1 cellular context compared by ENCODE assay signal in genomic region chr7:15612205-15612604, GRCh38.
TF ChIP-seq lines count a peak whose summit lies in the region.

No MANE protein-coding gene starts in this region.

TF ChIP-seq in H1, 55 proteins besides CTCF, POLR2A, EP300 and RAD21:
- TF ChIP-seq JUND (IDR thresholded peaks at IDR 0.05; ENCODE audit: low read length), result no peak
- TF ChIP-seq RXRA (IDR thresholded peaks at IDR 0.05; ENCODE audit: insufficient read depth, low read depth, low read length), result no peak
- TF ChIP-seq CBX5 (IDR thresholded peaks at IDR 0.05; ENCODE audit: low read depth, low read length), result no peak
- no peak for TF ChIP-seq EZH2 (IDR thresholded peaks at IDR 0.05; ENCODE audit: low read depth, low read length, severe bottlenecking)
- no peak for TF ChIP-seq GTF2F1 (IDR thresholded peaks at IDR 0.05; ENCODE audit: borderline replicate concordance, low read depth, low read length)
- TF ChIP-seq CHD1 (IDR thresholded peaks at IDR 0.05; ENCODE audit: low read depth, low read length), result no peak
- TF ChIP-seq TBP (IDR thresholded peaks at IDR 0.05; ENCODE audit: low read depth, low read length), result no peak
- TF ChIP-seq GABPA (IDR thresholded peaks at IDR 0.05; ENCODE audit: borderline replicate concordance, insufficient read depth, low read length), result no peak
- no peak for TF ChIP-seq MAFK (IDR thresholded peaks at IDR 0.05; ENCODE audit: low read depth, low read length)
- TF ChIP-seq RFX5 (IDR thresholded peaks at IDR 0.05; ENCODE audit: borderline replicate concordance, low read depth, low read length), result no peak
- no peak for TF ChIP-seq SP1 (IDR thresholded peaks at IDR 0.05; ENCODE audit: low read depth, low read length)
- TF ChIP-seq MAX (IDR thresholded peaks at IDR 0.05), result no peak
- TF ChIP-seq HDAC2 (IDR thresholded peaks at IDR 0.05; ENCODE audit: borderline replicate concordance in 1 of 2, low read depth in 2 of 2, low read length in 2 of 2), result no peak
